1 cellular context compared by ENCODE assay signal in genomic region chr22:18970180-18970947, GRCh38.
TF ChIP-seq lines count a peak whose summit lies in the region.

No MANE protein-coding gene starts in this region.

TF ChIP-seq in SK-N-SH, 30 proteins besides CTCF, POLR2A, EP300 and RAD21 (continued from another document):
- no peak for TF ChIP-seq ZBTB33 (IDR thresholded peaks at IDR 0.05; ENCODE audit: borderline replicate concordance, low read depth)
- no peak for TF ChIP-seq USF1 (IDR thresholded peaks at IDR 0.05; ENCODE audit: borderline replicate concordance, low read depth)
- no peak for TF ChIP-seq YY1 (IDR thresholded peaks at IDR 0.05; ENCODE audit: low read depth)
- TF ChIP-seq REST (IDR thresholded peaks at IDR 0.05; ENCODE audit: low read depth, low read length) = no peak
- no peak for TF ChIP-seq PBX3 (IDR thresholded peaks at IDR 0.05)
- TF ChIP-seq USF2 (IDR thresholded peaks at IDR 0.05; ENCODE audit: borderline replicate concordance, low read depth, low read length) = no peak
- TF ChIP-seq CHD2 (IDR thresholded peaks at IDR 0.05; ENCODE audit: low read length, partially characterized antibody) = no peak
